In genomic region chr1:150441121-150441520, GRCh38 we compare ENCODE assay signal across 1 cellular context.
TF ChIP-seq lines count a peak whose summit lies in the region.

No MANE protein-coding gene starts in this region.

TF ChIP-seq in HepG2, 621 proteins besides CTCF, POLR2A, EP300 and RAD21 (continued from another document):
- TF ChIP-seq, protein P1, sequence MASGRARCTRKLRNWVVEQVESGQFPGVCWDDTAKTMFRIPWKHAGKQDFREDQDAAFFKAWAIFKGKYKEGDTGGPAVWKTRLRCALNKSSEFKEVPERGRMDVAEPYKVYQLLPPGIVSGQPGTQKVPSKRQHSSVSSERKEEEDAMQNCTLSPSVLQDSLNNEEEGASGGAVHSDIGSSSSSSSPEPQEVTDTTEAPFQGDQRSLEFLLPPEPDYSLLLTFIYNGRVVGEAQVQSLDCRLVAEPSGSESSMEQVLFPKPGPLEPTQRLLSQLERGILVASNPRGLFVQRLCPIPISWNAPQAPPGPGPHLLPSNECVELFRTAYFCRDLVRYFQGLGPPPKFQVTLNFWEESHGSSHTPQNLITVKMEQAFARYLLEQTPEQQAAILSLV (CRISPR knock-in tag; IDR thresholded peaks at IDR 0.05; ENCODE audit: borderline replicate concordance) = no peak
- TF ChIP-seq ZNF33A (CRISPR knock-in tag; IDR thresholded peaks at IDR 0.05; ENCODE audit: borderline replicate concordance) (no peak), PRPF4 (IDR thresholded peaks at IDR 0.05; ENCODE audit: low read depth, low read length, poor library complexity, severe bottlenecking) (no peak), SETDB1 (CRISPR knock-in tag; IDR thresholded peaks at IDR 0.05; ENCODE audit: borderline replicate concordance) (no peak), AGO2 (optimal IDR thresholded peaks at IDR 0.05; ENCODE audit: low read depth, low read length) (no peak), GPN1 (CRISPR knock-in tag; IDR thresholded peaks at IDR 0.05; ENCODE audit: borderline replicate concordance) (no peak), HNF4G (IDR thresholded peaks at IDR 0.05; ENCODE audit: borderline replicate concordance, low read depth, low read length) (no peak), HNF4G (CRISPR knock-in tag; IDR thresholded peaks at IDR 0.05; ENCODE audit: borderline replicate concordance, low read depth) (no peak)
- TF ChIP-seq, protein P2, sequence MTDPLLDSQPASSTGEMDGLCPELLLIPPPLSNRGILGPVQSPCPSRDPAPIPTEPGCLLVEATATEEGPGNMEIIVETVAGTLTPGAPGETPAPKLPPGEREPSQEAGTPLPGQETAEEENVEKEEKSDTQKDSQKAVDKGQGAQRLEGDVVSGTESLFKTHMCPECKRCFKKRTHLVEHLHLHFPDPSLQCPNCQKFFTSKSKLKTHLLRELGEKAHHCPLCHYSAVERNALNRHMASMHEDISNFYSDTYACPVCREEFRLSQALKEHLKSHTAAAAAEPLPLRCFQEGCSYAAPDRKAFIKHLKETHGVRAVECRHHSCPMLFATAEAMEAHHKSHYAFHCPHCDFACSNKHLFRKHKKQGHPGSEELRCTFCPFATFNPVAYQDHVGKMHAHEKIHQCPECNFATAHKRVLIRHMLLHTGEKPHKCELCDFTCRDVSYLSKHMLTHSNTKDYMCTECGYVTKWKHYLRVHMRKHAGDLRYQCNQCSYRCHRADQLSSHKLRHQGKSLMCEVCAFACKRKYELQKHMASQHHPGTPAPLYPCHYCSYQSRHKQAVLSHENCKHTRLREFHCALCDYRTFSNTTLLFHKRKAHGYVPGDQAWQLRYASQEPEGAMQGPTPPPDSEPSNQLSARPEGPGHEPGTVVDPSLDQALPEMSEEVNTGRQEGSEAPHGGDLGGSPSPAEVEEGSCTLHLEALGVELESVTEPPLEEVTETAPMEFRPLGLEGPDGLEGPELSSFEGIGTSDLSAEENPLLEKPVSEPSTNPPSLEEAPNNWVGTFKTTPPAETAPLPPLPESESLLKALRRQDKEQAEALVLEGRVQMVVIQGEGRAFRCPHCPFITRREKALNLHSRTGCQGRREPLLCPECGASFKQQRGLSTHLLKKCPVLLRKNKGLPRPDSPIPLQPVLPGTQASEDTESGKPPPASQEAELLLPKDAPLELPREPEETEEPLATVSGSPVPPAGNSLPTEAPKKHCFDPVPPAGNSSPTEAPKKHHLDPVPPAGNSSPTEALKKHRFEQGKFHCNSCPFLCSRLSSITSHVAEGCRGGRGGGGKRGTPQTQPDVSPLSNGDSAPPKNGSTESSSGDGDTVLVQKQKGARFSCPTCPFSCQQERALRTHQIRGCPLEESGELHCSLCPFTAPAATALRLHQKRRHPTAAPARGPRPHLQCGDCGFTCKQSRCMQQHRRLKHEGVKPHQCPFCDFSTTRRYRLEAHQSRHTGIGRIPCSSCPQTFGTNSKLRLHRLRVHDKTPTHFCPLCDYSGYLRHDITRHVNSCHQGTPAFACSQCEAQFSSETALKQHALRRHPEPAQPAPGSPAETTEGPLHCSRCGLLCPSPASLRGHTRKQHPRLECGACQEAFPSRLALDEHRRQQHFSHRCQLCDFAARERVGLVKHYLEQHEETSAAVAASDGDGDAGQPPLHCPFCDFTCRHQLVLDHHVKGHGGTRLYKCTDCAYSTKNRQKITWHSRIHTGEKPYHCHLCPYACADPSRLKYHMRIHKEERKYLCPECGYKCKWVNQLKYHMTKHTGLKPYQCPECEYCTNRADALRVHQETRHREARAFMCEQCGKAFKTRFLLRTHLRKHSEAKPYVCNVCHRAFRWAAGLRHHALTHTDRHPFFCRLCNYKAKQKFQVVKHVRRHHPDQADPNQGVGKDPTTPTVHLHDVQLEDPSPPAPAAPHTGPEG (CRISPR knock-in tag; IDR thresholded peaks at IDR 0.05) = no peak
